ENCODE assay signal across 1 cellular context in genomic region chr17:45147581-45148182, GRCh38.
TF ChIP-seq lines count a peak whose summit lies in the region.

No MANE protein-coding gene starts in this region.

TF ChIP-seq in K562, 482 proteins besides CTCF, POLR2A, EP300 and RAD21 (continued from another document and continues in another):
- TF ChIP-seq, protein P1, sequence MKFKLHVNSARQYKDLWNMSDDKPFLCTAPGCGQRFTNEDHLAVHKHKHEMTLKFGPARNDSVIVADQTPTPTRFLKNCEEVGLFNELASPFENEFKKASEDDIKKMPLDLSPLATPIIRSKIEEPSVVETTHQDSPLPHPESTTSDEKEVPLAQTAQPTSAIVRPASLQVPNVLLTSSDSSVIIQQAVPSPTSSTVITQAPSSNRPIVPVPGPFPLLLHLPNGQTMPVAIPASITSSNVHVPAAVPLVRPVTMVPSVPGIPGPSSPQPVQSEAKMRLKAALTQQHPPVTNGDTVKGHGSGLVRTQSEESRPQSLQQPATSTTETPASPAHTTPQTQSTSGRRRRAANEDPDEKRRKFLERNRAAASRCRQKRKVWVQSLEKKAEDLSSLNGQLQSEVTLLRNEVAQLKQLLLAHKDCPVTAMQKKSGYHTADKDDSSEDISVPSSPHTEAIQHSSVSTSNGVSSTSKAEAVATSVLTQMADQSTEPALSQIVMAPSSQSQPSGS (CRISPR knock-in tag; IDR thresholded peaks at IDR 0.05), result no peak
- TF ChIP-seq CBX3 (IDR thresholded peaks at IDR 0.05; ENCODE audit: borderline replicate concordance in 1 of 2, low read length in 2 of 2) (peak in 1 of 2 experiments; percentile 75; a peak in 1 of 3 replicates), ZNF589 (CRISPR knock-in tag; IDR thresholded peaks at IDR 0.05; ENCODE audit: low read depth) (peak; percentile 91), ZNF780A (CRISPR knock-in tag; IDR thresholded peaks at IDR 0.05) (no peak), KDM1A (IDR thresholded peaks at IDR 0.05) (no peak), BRF2 (IDR thresholded peaks at IDR 0.05; ENCODE audit: borderline replicate concordance, insufficient read depth, insufficient read length) (no peak), NFXL1 (CRISPR knock-in tag; IDR thresholded peaks at IDR 0.05) (peak; percentile 83; the same call in 1 of the 2 replicates), ZNF277 (CRISPR knock-in tag; IDR thresholded peaks at IDR 0.05; ENCODE audit: borderline replicate concordance) (no peak), NFIX (CRISPR knock-in tag; IDR thresholded peaks at IDR 0.05; ENCODE audit: low read depth) (no peak), ZNF316 (IDR thresholded peaks at IDR 0.05) (no peak), SRSF1 (IDR thresholded peaks at IDR 0.05; ENCODE audit: low read depth, low read length) (no peak), ZBTB34 (CRISPR knock-in tag; IDR thresholded peaks at IDR 0.05) (no peak), KHSRP (IDR thresholded peaks at IDR 0.05) (0 out of 2 replicates have a peak, but pooled peaks have one; percentile 47), SMARCA5 (IDR thresholded peaks at IDR 0.05) (no peak), SREBF2 (CRISPR knock-in tag; IDR thresholded peaks at IDR 0.05) (no peak), HNRNPLL (IDR thresholded peaks at IDR 0.05; ENCODE audit: low read depth, low read length, poor library complexity, severe bottlenecking) (no peak), ZNF586 (CRISPR knock-in tag; conservative IDR thresholded peaks at IDR 0.05) (0 out of 2 replicates have a peak, but pooled peaks have one; percentile 27), E2F6 (IDR thresholded peaks at IDR 0.05; ENCODE audit: borderline replicate concordance in 1 of 2, extremely low read depth in 1 of 2, insufficient read depth in 1 of 2, insufficient read length in 1 of 2, low read depth in 1 of 2, low read length in 1 of 2, poor library complexity in 1 of 2, severe bottlenecking in 1 of 2) (no peak), PKNOX1 (IDR thresholded peaks at IDR 0.05) (peak; percentile 58; the same call in 1 of the 2 replicates), EZH2 (IDR thresholded peaks at IDR 0.05; ENCODE audit: borderline replicate concordance, low read depth, low read length) (no peak), GTF2A2 (tag; IDR thresholded peaks at IDR 0.05) (no peak), ETS1 (conservative IDR thresholded peaks at IDR 0.05; ENCODE audit: control insufficient read depth, low read depth, low read length) (no peak), FOXM1 (IDR thresholded peaks at IDR 0.05; ENCODE audit: low read depth) (peak; percentile 97), FOXM1 (CRISPR knock-in tag; IDR thresholded peaks at IDR 0.05; ENCODE audit: low read depth) (no peak), MTA3 (IDR thresholded peaks at IDR 0.05; ENCODE audit: borderline replicate concordance) (no peak), COPS2 (conservative IDR thresholded peaks at IDR 0.05) (no peak), ZNF407 (IDR thresholded peaks at IDR 0.05; ENCODE audit: low read depth) (no peak), IRF2 (CRISPR knock-in tag; IDR thresholded peaks at IDR 0.05) (no peak), ZNF79 (CRISPR knock-in tag; IDR thresholded peaks at IDR 0.05; ENCODE audit: low read depth) (no peak), PTTG1 (tag; IDR thresholded peaks at IDR 0.05; ENCODE audit: low read depth) (no peak), BRD4 (IDR thresholded peaks at IDR 0.05) (peak; percentile 97), MCM3 (IDR thresholded peaks at IDR 0.05) (no peak), SMARCA4 (IDR thresholded peaks at IDR 0.05) (peak; percentile 48; the same call in 1 of the 2 replicates), ZNF561 (CRISPR knock-in tag; conservative IDR thresholded peaks at IDR 0.05) (no peak), ZNF12 (CRISPR knock-in tag; IDR thresholded peaks at IDR 0.05) (no peak)
- TF ChIP-seq, protein P2, sequence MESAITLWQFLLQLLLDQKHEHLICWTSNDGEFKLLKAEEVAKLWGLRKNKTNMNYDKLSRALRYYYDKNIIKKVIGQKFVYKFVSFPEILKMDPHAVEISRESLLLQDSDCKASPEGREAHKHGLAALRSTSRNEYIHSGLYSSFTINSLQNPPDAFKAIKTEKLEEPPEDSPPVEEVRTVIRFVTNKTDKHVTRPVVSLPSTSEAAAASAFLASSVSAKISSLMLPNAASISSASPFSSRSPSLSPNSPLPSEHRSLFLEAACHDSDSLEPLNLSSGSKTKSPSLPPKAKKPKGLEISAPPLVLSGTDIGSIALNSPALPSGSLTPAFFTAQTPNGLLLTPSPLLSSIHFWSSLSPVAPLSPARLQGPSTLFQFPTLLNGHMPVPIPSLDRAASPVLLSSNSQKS (CRISPR knock-in tag; IDR thresholded peaks at IDR 0.05), result no peak
- TF ChIP-seq, protein P3, sequence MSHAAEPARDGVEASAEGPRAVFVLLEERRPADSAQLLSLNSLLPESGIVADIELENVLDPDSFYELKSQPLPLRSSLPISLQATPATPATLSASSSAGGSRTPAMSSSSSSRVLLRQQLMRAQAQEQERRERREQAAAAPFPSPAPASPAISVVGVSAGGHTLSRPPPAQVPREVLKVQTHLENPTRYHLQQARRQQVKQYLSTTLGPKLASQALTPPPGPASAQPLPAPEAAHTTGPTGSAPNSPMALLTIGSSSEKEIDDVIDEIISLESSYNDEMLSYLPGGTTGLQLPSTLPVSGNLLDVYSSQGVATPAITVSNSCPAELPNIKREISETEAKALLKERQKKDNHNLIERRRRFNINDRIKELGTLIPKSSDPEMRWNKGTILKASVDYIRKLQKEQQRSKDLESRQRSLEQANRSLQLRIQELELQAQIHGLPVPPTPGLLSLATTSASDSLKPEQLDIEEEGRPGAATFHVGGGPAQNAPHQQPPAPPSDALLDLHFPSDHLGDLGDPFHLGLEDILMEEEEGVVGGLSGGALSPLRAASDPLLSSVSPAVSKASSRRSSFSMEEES (CRISPR knock-in tag; IDR thresholded peaks at IDR 0.05), result no peak
- TF ChIP-seq, protein P4, sequence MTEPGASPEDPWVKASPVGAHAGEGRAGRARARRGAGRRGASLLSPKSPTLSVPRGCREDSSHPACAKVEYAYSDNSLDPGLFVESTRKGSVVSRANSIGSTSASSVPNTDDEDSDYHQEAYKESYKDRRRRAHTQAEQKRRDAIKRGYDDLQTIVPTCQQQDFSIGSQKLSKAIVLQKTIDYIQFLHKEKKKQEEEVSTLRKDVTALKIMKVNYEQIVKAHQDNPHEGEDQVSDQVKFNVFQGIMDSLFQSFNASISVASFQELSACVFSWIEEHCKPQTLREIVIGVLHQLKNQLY (CRISPR knock-in tag; conservative IDR thresholded peaks at IDR 0.05), result 0 out of 4 replicates have a peak, but pooled peaks of 1 of the 2 experiments have one; percentile 65
- TF ChIP-seq, protein P5, sequence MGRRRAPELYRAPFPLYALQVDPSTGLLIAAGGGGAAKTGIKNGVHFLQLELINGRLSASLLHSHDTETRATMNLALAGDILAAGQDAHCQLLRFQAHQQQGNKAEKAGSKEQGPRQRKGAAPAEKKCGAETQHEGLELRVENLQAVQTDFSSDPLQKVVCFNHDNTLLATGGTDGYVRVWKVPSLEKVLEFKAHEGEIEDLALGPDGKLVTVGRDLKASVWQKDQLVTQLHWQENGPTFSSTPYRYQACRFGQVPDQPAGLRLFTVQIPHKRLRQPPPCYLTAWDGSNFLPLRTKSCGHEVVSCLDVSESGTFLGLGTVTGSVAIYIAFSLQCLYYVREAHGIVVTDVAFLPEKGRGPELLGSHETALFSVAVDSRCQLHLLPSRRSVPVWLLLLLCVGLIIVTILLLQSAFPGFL (CRISPR knock-in tag; IDR thresholded peaks at IDR 0.05), result no peak
